ENCODE assay signal across 1 cellular context in genomic region chrX:130111220-130111934, GRCh38.
TF ChIP-seq lines count a peak whose summit lies in the region.

No MANE protein-coding gene starts in this region.

TF ChIP-seq in HepG2, 621 proteins besides CTCF, POLR2A, EP300 and RAD21 (continued from another document):
- TF ChIP-seq, protein P1, sequence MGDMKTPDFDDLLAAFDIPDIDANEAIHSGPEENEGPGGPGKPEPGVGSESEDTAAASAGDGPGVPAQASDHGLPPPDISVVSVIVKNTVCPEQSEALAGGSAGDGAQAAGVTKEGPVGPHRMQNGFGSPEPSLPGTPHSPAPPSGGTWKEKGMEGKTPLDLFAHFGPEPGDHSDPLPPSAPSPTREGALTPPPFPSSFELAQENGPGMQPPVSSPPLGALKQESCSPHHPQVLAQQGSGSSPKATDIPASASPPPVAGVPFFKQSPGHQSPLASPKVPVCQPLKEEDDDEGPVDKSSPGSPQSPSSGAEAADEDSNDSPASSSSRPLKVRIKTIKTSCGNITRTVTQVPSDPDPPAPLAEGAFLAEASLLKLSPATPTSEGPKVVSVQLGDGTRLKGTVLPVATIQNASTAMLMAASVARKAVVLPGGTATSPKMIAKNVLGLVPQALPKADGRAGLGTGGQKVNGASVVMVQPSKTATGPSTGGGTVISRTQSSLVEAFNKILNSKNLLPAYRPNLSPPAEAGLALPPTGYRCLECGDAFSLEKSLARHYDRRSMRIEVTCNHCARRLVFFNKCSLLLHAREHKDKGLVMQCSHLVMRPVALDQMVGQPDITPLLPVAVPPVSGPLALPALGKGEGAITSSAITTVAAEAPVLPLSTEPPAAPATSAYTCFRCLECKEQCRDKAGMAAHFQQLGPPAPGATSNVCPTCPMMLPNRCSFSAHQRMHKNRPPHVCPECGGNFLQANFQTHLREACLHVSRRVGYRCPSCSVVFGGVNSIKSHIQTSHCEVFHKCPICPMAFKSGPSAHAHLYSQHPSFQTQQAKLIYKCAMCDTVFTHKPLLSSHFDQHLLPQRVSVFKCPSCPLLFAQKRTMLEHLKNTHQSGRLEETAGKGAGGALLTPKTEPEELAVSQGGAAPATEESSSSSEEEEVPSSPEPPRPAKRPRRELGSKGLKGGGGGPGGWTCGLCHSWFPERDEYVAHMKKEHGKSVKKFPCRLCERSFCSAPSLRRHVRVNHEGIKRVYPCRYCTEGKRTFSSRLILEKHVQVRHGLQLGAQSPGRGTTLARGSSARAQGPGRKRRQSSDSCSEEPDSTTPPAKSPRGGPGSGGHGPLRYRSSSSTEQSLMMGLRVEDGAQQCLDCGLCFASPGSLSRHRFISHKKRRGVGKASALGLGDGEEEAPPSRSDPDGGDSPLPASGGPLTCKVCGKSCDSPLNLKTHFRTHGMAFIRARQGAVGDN (CRISPR knock-in tag; IDR thresholded peaks at IDR 0.05): peak; percentile 38; the same call in 1 of the 2 replicates
- no peak for TF ChIP-seq U2AF2 (IDR thresholded peaks at IDR 0.05; ENCODE audit: low read depth, low read length)
- TF ChIP-seq NR2F6 (IDR thresholded peaks at IDR 0.05): no peak
- 0 out of 2 replicates have a peak, but pooled peaks have one; percentile 38 for TF ChIP-seq NR2F6 (CRISPR knock-in tag; IDR thresholded peaks at IDR 0.05)
